ENCODE assay signal across 19 cellular contexts in genomic region chr17:71117461-71117860, GRCh38.
"Had no signal": no experiment of that assay in that cellular context is flagged by ENCODE, and none has a peak within 500 bp of the region (broad histone marks: within the 10 kb centered on the region; RNA-seq: fewer than 3 reads in every experiment).

No MANE protein-coding gene starts in this region.

- H3K27me3 ChIP-seq: body of pancreas had no signal

- H3K36me3 ChIP-seq: gastroesophageal sphincter, heart right ventricle, lower lobe of right lung, tibial artery, WERI-Rb-1 had no signal

- DNase-seq: activated CD4-positive, alpha-beta T cell treated with anti-CD3 and anti-CD28 coated beads for 1 hour; activated CD4-positive, alpha-beta T cell treated with anti-CD3 and anti-CD28 coated beads, Interleukin-2, amount 50 U/mL, for 4 hours; activated effector memory CD4-positive, alpha-beta T cell treated with anti-CD3 and anti-CD28 coated beads, Interleukin-2, amount 50 U/mL, for 16 hours; activated naive CD4-positive, alpha-beta T cell treated with anti-CD3 and anti-CD28 coated beads, Interleukin-2, amount 50 U/mL, for 16 hours; activated T-cell treated with anti-CD3 and anti-CD28 coated beads, Interleukin-2, amount 50 U/mL, for 72 hours; cortex of kidney; erythroblast; heart right ventricle; left cardiac atrium; lower lobe of right lung; occipital lobe; posterior cingulate gyrus; stimulated activated naive CD8-positive, alpha-beta T cell treated with anti-CD3 and anti-CD28 coated beads, Interleukin-15, Interleukin-2, amounts not matched to agents 100 U/mL and 50 U/mL, for 24 hours; substantia nigra; T-helper 2 cell; tibial artery; WERI-Rb-1 had no signal

- H3K9me3 ChIP-seq: body of pancreas, gastroesophageal sphincter, heart right ventricle, lower lobe of right lung, tibial artery had no signal

- H3K4me3 ChIP-seq: body of pancreas, gastroesophageal sphincter, heart right ventricle, lower lobe of right lung, tibial artery had no signal

- H3K27ac ChIP-seq: body of pancreas, gastroesophageal sphincter, heart right ventricle, lower lobe of right lung, tibial artery, WERI-Rb-1 had no signal

- H3K4me1 ChIP-seq: body of pancreas, gastroesophageal sphincter, heart right ventricle, lower lobe of right lung, tibial artery had no signal
